ENCODE assay signal across 9 cellular contexts in genomic region chr2:11203480-11203879, GRCh38. TPM values are rescaled to one million over a fixed set of nuclear protein-coding genes. Genes with fewer than 3 reads are reported as not detected.
DNase-seq lines count a peak whose midpoint lies in the region; TF ChIP-seq lines count a peak whose summit lies in the region.
"Had no signal": no experiment of that assay in that cellular context is flagged by ENCODE, and none has a peak within 500 bp of the region (broad histone marks: within the 10 kb centered on the region; RNA-seq: fewer than 3 reads in every experiment).

No MANE protein-coding gene starts in this region.

- H3K4me3 ChIP-seq in CD8-positive, alpha-beta memory T cell (ENCODE audit: low read length) = no peak overlapping the region
- H3K4me3 ChIP-seq in GM23248 (peak overlapping the region; percentile 28; the same call in 1 of the 2 replicates), PC-9 (no peak overlapping the region)

- H3K27ac ChIP-seq in CD8-positive, alpha-beta memory T cell (ENCODE audit: low read depth, low read length) = no peak overlapping the region
- H3K27ac ChIP-seq in GM23248 (peak overlapping the region; percentile 51), PC-9 (peak overlapping the region; percentile 79)

- peaks cover 0 to 55% (median 23%) of the 10 kb centered on the region in 3 donors for H3K36me3 Mint-ChIP-seq in CD8-positive, alpha-beta memory T cell
- H3K36me3 Mint-ChIP-seq in endothelial cell (ENCODE audit: low read depth, unreplicated experiment) = peaks cover 20% of the 10 kb centered on the region

- DNase-seq in CD8-positive, alpha-beta memory T cell = no peak
- peak; percentile 87 for DNase-seq in GM23248
- peak in 1 of 2 experiments; percentile 95 for DNase-seq in PC-9
- peak; percentile 1 for DNase-seq in glomerular visceral epithelial cell (ENCODE audit: extremely low spot score)
- no peak for DNase-seq in HK-2 (ENCODE audit: unreplicated experiment)
- DNase-seq in epidermal melanocyte (ENCODE audit: insufficient read length, low spot score) = no peak
- no peak for DNase-seq in endothelial cell (ENCODE audit: low spot score)
- DNase-seq in T-helper 9 cell = no peak

- no peaks in the 10 kb centered on the region for H3K27me3 Mint-ChIP-seq in CD8-positive, alpha-beta memory T cell
- no peaks in the 10 kb centered on the region for H3K27me3 Mint-ChIP-seq in endothelial cell (ENCODE audit: unreplicated experiment)
- H3K27me3 Mint-ChIP-seq: progenitor cell of endocrine pancreas had no signal

- intact Hi-C loops in PC-9 (cut with micrococcal nuclease; ENCODE audit: unreplicated experiment) = no loop called here

- no peaks in the 10 kb centered on the region for H3K9me2 ChIP-seq in GM23248 (ENCODE audit: insufficient read depth)
- no peaks in the 10 kb centered on the region for H3K9me2 ChIP-seq in PC-9 (ENCODE audit: insufficient read depth)

- H3K9me3 Mint-ChIP-seq in CD8-positive, alpha-beta memory T cell = no peaks in the 10 kb centered on the region
- no peaks in the 10 kb centered on the region for H3K9me3 Mint-ChIP-seq in endothelial cell (ENCODE audit: unreplicated experiment)

- peak overlapping the region; percentile 48 for H3K4me2 ChIP-seq in GM23248 (ENCODE audit: unreplicated experiment)
- H3K4me2 ChIP-seq in PC-9 = peak overlapping the region; percentile 24

- no peak overlapping the region for H3K4me3 Mint-ChIP-seq in CD8-positive, alpha-beta memory T cell
- no peak overlapping the region for H3K4me3 Mint-ChIP-seq in endothelial cell (ENCODE audit: unreplicated experiment)

- no peaks in the 10 kb centered on the region for H3K79me2 ChIP-seq in GM23248 (ENCODE audit: insufficient read depth)
- no peaks in the 10 kb centered on the region for H3K79me2 ChIP-seq in PC-9 (ENCODE audit: low read depth)

- CTCF ChIA-PET in CD8-positive, alpha-beta memory T cell (lab: Charles Lee) = interaction anchor here (0.9 to 1.6 kb wide), 2 partner anchors 25 to 48 kb away, joined by 3 read pairs; partner anchors contain the start of gene SLC66A3
- CTCF ChIA-PET in PC-9 (lab: Charles Lee) = no interaction called here

- H4K20me1 ChIP-seq in GM23248 (ENCODE audit: insufficient read depth) (no peaks in the 10 kb centered on the region), PC-9 (ENCODE audit: insufficient read depth) (no peaks in the 10 kb centered on the region)

- BruUV-seq in PC-9 (replicated peaks; lab: Mats Ljungman, UMichigan) = no TSS peak

- peaks cover 22% of the 10 kb centered on the region for H3F3A ChIP-seq in GM23248 (ENCODE audit: insufficient read depth)
- H3F3A ChIP-seq in PC-9 (ENCODE audit: insufficient read depth, low read depth) = peaks cover 30% of the 10 kb centered on the region

- in situ Hi-C loops in GM23248 (cut with MboI) = no loop called here

- TF ChIP-seq CTCF in PC-9 (conservative IDR thresholded peaks at IDR 0.05) (no peak), endothelial cell (IDR thresholded peaks at IDR 0.05; ENCODE audit: unreplicated experiment) (no peak)

- no peaks in the 10 kb centered on the region for H3K9me3 ChIP-seq in CD8-positive, alpha-beta memory T cell (ENCODE audit: low read length)
- H3K9me3 ChIP-seq in GM23248 (ENCODE audit: low read depth) (no peaks in the 10 kb centered on the region), PC-9 (ENCODE audit: insufficient read depth, low read depth) (no peaks in the 10 kb centered on the region)

- H3K4me1 Mint-ChIP-seq in CD8-positive, alpha-beta memory T cell = peaks cover 15 to 23% (median 22%) of the 10 kb centered on the region in 3 donors
- H3K4me1 Mint-ChIP-seq in endothelial cell (ENCODE audit: unreplicated experiment) = peaks cover 2% of the 10 kb centered on the region

- H3K27me3 ChIP-seq in CD8-positive, alpha-beta memory T cell (ENCODE audit: insufficient read depth, low read length, poor library complexity, severe bottlenecking) = no peaks in the 10 kb centered on the region
- H3K27me3 ChIP-seq in GM23248 (replicated peaks; ENCODE audit: insufficient read depth) = no peaks in the 10 kb centered on the region
- H3K27me3 ChIP-seq in PC-9 (ENCODE audit: insufficient read depth, low read depth) = no peaks in the 10 kb centered on the region

- H3K27ac Mint-ChIP-seq in CD8-positive, alpha-beta memory T cell = peak overlapping the region in 6 of 8 donors; percentile 7 to 58 (median 48)
- no peak overlapping the region for H3K27ac Mint-ChIP-seq in endothelial cell (ENCODE audit: unreplicated experiment)
- H3K27ac Mint-ChIP-seq: progenitor cell of endocrine pancreas had no signal

- POLR2A ChIA-PET in CD8-positive, alpha-beta memory T cell (lab: Charles Lee) = no interaction called here
- POLR2A ChIA-PET in PC-9 (lab: Charles Lee; ENCODE audit: unreplicated experiment) = interaction anchor here (0.6 kb wide), 1 partner anchor 257 kb away, joined by 5 read pairs; no protein-coding TSS in a partner anchor

- no peak overlapping the region for H2AFZ ChIP-seq in GM23248
- H2AFZ ChIP-seq in PC-9 = no peak overlapping the region

- no peak overlapping the region for H3K9ac ChIP-seq in GM23248

- 5 to 6% methylated on average over 3 of the region's 3 CpGs for WGBS in GM23248 (ENCODE audit: low coverage in 1 of 2, low lambda C conversion rate in 2 of 2, missing lambda C conversion rate in 2 of 2), 2 experiments

- peaks cover 8% of the 10 kb centered on the region for H3K36me3 ChIP-seq in CD8-positive, alpha-beta memory T cell (ENCODE audit: insufficient read depth, low read length)
- peaks cover 43% of the 10 kb centered on the region for H3K36me3 ChIP-seq in GM23248 (ENCODE audit: low read depth)
- H3K36me3 ChIP-seq in PC-9 (ENCODE audit: low read depth) = peaks cover 32% of the 10 kb centered on the region

- H3K4me1 ChIP-seq in CD8-positive, alpha-beta memory T cell (ENCODE audit: insufficient read depth, low read length) = no peaks in the 10 kb centered on the region
- peaks cover 20% of the 10 kb centered on the region for H3K4me1 ChIP-seq in GM23248 (ENCODE audit: insufficient read depth)
- H3K4me1 ChIP-seq in PC-9 (replicated peaks; ENCODE audit: insufficient read depth) = peaks cover 33% of the 10 kb centered on the region

RNA-seq across cellular contexts. Expression of gene SLC66A3, which starts 48.2 kb away (rescaled TPM):
- total RNA-seq in CD8-positive, alpha-beta memory T cell = 10 to 100 TPM; 10.3 to 11.0 TPM
- 70.5 TPM for polyA plus RNA-seq in CD8-positive, alpha-beta memory T cell
- 34.9 and 46.4 TPM in 2 replicates for total RNA-seq in GM23248 (2014; rRNA removed; shearing (Covaris generic))
- polyA plus RNA-seq in GM23248 (2016; fragmentation: Nextera tagmentation; extraction: Ambion mirVana) = 46.8 and 53.6 TPM in 2 replicates
- total RNA-seq in PC-9 (2021) (11.9 and 17.4 TPM in 2 replicates), endothelial cell (ENCODE audit: unreplicated experiment) (12.1 TPM)

Comparison
In these comparisons a context has a peak if more than half of its experiments do, and no peak if none do; other contexts are left out.
1. DNase-seq: peak in GM23248 (single experiment) and glomerular visceral epithelial cell (single experiment); none in CD8-positive, alpha-beta memory T cell (0 of 5), HK-2 (single experiment), epidermal melanocyte (single experiment), endothelial cell (single experiment) and T-helper 9 cell (single experiment).